1 cellular context compared by ENCODE assay signal in genomic region chr15:78263351-78263781, GRCh38.
TF ChIP-seq lines count a peak whose summit lies in the region.

No MANE protein-coding gene starts in this region.

TF ChIP-seq in H1, 55 proteins besides CTCF, POLR2A, EP300 and RAD21:
- no peak for TF ChIP-seq CHD7 (IDR thresholded peaks at IDR 0.05; ENCODE audit: insufficient replicate concordance, low read length)
- TF ChIP-seq RNF2 (IDR thresholded peaks at IDR 0.05; ENCODE audit: borderline replicate concordance, low read depth, low read length, missing control alignments, poor library complexity, severe bottlenecking), result no peak
- TF ChIP-seq GABPA (IDR thresholded peaks at IDR 0.05; ENCODE audit: borderline replicate concordance, insufficient read depth, low read length), result no peak
- no peak for TF ChIP-seq SIX5 (IDR thresholded peaks at IDR 0.05; ENCODE audit: low read depth, low read length)
- TF ChIP-seq BRCA1 (IDR thresholded peaks at IDR 0.05; ENCODE audit: low read depth, low read length), result no peak
- no peak for TF ChIP-seq BCL11A (IDR thresholded peaks at IDR 0.05; ENCODE audit: low read depth in 2 of 2, low read length in 2 of 2)
- TF ChIP-seq PHF8 (conservative IDR thresholded peaks at IDR 0.05; ENCODE audit: low read depth, low read length), result no peak
- no peak for TF ChIP-seq ASH2L (IDR thresholded peaks at IDR 0.05; ENCODE audit: low read length)
- no peak for TF ChIP-seq SP2 (IDR thresholded peaks at IDR 0.05; ENCODE audit: low read length)
- TF ChIP-seq CBX8 (IDR thresholded peaks at IDR 0.05; ENCODE audit: borderline replicate concordance, low read depth, low read length), result no peak
- no peak for TF ChIP-seq RFX5 (IDR thresholded peaks at IDR 0.05; ENCODE audit: borderline replicate concordance, low read depth, low read length)
- TF ChIP-seq NANOG (IDR thresholded peaks at IDR 0.05; ENCODE audit: insufficient read depth, low read depth, low read length, poor library complexity, severe bottlenecking), result no peak
- TF ChIP-seq E2F6 (IDR thresholded peaks at IDR 0.05), result no peak
- no peak for TF ChIP-seq NRF1 (IDR thresholded peaks at IDR 0.05; ENCODE audit: low read depth, low read length)
